ENCODE assay signal across 1 cellular context in genomic region chr1:19137158-19137557, GRCh38.
A peak's percentile ranks its signal among the peaks of the same experiment; 100 is the strongest.
TF ChIP-seq lines count a peak whose summit lies in the region.

No MANE protein-coding gene starts in this region.

TF ChIP-seq in K562, 482 proteins besides CTCF, POLR2A, EP300 and RAD21 (continued from another document):
- TF ChIP-seq, protein P1, sequence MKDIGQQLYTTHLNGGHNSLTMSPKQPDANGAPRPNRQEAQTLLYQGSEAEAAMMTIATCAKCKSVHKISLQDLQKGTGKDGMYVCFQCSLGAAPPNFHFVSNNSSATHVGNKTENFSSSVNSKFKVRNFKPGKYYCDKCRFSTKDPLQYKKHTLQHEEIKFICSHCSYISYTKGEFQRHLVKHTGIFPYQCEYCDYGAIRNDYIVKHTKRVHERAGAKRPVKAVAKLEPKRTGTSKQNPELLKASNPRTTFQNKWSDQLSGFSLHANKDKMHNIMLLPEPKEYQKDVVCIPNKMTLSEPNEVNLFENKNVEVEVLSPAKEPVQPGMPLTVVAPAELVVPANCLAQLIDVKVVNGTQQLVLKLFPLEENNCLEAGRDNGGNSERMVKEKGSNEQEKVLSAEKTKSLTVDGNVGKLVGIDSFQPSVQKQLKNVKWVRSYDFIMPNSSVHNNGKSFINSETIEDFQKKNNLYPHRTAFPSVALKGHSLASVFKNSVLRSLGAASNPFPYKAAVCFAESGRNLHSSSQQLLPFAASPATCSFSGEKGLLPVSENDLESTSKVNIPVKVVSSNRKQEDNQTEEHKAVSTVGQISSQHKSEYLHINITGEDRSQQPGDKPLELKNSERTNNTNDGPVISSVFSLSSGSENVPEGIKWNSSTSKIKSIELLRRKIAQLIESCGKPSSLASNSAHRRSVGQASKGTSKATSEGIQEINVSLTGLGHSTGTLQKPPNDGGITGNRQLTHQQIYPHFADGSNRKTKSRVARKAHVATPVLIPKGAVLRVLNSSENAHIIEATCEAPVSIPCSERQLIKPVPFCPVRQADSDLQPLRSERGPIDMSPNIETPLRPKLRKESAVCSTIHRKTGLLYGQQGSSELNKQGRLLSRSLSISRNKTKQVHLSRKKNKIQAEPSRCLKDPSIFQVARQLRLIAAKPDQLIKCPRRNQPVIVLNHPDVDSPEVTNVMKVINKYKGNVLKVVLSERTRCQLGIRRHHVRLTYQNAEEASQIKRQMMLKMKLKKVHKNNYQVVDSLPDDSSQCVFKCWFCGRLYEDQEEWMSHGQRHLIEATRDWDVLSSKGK (CRISPR knock-in tag; IDR thresholded peaks at IDR 0.05), result no peak
- peak; percentile 39; the same call in 1 of the 2 replicates for TF ChIP-seq MAFF (IDR thresholded peaks at IDR 0.05; ENCODE audit: low read length)
- TF ChIP-seq C11orf30 (IDR thresholded peaks at IDR 0.05; ENCODE audit: low read depth), result peak; percentile 66; the same call in 1 of the 2 replicates
- no peak for TF ChIP-seq E2F1 (CRISPR knock-in tag; IDR thresholded peaks at IDR 0.05)
- no peak for TF ChIP-seq BDP1 (IDR thresholded peaks at IDR 0.05; ENCODE audit: insufficient read depth, insufficient read length)
- TF ChIP-seq PPARD (CRISPR knock-in tag; IDR thresholded peaks at IDR 0.05), result no peak
- TF ChIP-seq, protein P2, sequence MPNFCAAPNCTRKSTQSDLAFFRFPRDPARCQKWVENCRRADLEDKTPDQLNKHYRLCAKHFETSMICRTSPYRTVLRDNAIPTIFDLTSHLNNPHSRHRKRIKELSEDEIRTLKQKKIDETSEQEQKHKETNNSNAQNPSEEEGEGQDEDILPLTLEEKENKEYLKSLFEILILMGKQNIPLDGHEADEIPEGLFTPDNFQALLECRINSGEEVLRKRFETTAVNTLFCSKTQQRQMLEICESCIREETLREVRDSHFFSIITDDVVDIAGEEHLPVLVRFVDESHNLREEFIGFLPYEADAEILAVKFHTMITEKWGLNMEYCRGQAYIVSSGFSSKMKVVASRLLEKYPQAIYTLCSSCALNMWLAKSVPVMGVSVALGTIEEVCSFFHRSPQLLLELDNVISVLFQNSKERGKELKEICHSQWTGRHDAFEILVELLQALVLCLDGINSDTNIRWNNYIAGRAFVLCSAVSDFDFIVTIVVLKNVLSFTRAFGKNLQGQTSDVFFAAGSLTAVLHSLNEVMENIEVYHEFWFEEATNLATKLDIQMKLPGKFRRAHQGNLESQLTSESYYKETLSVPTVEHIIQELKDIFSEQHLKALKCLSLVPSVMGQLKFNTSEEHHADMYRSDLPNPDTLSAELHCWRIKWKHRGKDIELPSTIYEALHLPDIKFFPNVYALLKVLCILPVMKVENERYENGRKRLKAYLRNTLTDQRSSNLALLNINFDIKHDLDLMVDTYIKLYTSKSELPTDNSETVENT (CRISPR knock-in tag; IDR thresholded peaks at IDR 0.05), result no peak
- TF ChIP-seq RBM22 (IDR thresholded peaks at IDR 0.05; ENCODE audit: low read depth, low read length, poor library complexity, severe bottlenecking), result no peak
